In the genomic region with DNA sequence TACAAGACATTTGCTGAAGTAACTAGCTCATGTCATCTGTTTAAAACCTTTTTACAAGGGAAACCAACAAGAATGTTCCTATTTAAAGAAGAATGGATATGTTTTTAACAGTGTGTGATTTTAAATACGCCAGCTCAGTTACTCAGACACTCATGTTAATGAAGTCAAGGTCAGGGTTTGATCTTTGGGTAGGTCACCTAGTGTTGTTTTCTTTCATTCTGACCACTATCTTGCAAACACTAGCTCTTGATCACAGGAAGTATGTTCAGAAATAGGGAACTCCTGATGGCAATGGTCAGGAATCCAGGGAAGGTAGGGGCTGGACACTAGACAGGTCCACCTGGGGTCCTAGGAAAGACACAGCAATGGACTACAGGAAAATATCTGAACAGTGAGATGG, we compare ENCODE assay signal across 1 cellular context.
A peak's percentile ranks its signal among the peaks of the same experiment; 100 is the strongest.
TF ChIP-seq lines count a peak whose summit lies in the region.

No MANE protein-coding gene starts in this region.

TF ChIP-seq in HepG2, 621 proteins besides CTCF, POLR2A, EP300 and RAD21 (continued from another document):
- TF ChIP-seq TOE1 (CRISPR knock-in tag; IDR thresholded peaks at IDR 0.05) (no peak), TRAFD1 (CRISPR knock-in tag; IDR thresholded peaks at IDR 0.05; ENCODE audit: borderline replicate concordance) (no peak), ZNF510 (CRISPR knock-in tag; IDR thresholded peaks at IDR 0.05; ENCODE audit: low read depth) (no peak), ZNF629 (CRISPR knock-in tag; conservative IDR thresholded peaks at IDR 0.05) (no peak), TOPORS (CRISPR knock-in tag; IDR thresholded peaks at IDR 0.05) (no peak), GATAD2A (CRISPR knock-in tag; IDR thresholded peaks at IDR 0.05) (peak; percentile 35; the same call in 1 of the 2 replicates), RARA (CRISPR knock-in tag; IDR thresholded peaks at IDR 0.05) (peak; percentile 78), MED13 (CRISPR knock-in tag; IDR thresholded peaks at IDR 0.05) (no peak), RFX1 (IDR thresholded peaks at IDR 0.05) (no peak), ZNF589 (CRISPR knock-in tag; conservative IDR thresholded peaks at IDR 0.05) (no peak), POGZ (CRISPR knock-in tag; IDR thresholded peaks at IDR 0.05) (peak; percentile 66), ZNF652 (CRISPR knock-in tag; IDR thresholded peaks at IDR 0.05; ENCODE audit: borderline replicate concordance, low read depth) (no peak), FOXA1 (IDR thresholded peaks at IDR 0.05) (no peak), FOXA1 (CRISPR knock-in tag; IDR thresholded peaks at IDR 0.05) (no peak), ZNF251 (CRISPR knock-in tag; IDR thresholded peaks at IDR 0.05) (no peak), ATAD3A (CRISPR knock-in tag; IDR thresholded peaks at IDR 0.05) (no peak), SAFB2 (CRISPR knock-in tag; IDR thresholded peaks at IDR 0.05; ENCODE audit: borderline replicate concordance, low read depth) (no peak), ZNF792 (CRISPR knock-in tag; IDR thresholded peaks at IDR 0.05) (peak; percentile 58; the same call in 1 of the 2 replicates), ARID5B (CRISPR knock-in tag; IDR thresholded peaks at IDR 0.05) (peak; percentile 47), ZBTB42 (CRISPR knock-in tag; IDR thresholded peaks at IDR 0.05) (no peak)
- TF ChIP-seq, protein P1, sequence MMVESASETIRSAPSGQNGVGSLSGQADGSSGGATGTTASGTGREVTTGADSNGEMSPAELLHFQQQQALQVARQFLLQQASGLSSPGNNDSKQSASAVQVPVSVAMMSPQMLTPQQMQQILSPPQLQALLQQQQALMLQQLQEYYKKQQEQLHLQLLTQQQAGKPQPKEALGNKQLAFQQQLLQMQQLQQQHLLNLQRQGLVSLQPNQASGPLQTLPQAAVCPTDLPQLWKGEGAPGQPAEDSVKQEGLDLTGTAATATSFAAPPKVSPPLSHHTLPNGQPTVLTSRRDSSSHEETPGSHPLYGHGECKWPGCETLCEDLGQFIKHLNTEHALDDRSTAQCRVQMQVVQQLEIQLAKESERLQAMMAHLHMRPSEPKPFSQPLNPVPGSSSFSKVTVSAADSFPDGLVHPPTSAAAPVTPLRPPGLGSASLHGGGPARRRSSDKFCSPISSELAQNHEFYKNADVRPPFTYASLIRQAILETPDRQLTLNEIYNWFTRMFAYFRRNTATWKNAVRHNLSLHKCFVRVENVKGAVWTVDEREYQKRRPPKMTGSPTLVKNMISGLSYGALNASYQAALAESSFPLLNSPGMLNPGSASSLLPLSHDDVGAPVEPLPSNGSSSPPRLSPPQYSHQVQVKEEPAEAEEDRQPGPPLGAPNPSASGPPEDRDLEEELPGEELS (CRISPR knock-in tag; IDR thresholded peaks at IDR 0.05): peak; percentile 37; the same call in 1 of the 2 replicates
- TF ChIP-seq, protein P2, sequence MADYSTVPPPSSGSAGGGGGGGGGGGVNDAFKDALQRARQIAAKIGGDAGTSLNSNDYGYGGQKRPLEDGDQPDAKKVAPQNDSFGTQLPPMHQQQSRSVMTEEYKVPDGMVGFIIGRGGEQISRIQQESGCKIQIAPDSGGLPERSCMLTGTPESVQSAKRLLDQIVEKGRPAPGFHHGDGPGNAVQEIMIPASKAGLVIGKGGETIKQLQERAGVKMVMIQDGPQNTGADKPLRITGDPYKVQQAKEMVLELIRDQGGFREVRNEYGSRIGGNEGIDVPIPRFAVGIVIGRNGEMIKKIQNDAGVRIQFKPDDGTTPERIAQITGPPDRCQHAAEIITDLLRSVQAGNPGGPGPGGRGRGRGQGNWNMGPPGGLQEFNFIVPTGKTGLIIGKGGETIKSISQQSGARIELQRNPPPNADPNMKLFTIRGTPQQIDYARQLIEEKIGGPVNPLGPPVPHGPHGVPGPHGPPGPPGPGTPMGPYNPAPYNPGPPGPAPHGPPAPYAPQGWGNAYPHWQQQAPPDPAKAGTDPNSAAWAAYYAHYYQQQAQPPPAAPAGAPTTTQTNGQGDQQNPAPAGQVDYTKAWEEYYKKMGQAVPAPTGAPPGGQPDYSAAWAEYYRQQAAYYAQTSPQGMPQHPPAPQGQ (CRISPR knock-in tag; IDR thresholded peaks at IDR 0.05; ENCODE audit: borderline replicate concordance): no peak
